1 cellular context compared by ENCODE assay signal in the genomic region with DNA sequence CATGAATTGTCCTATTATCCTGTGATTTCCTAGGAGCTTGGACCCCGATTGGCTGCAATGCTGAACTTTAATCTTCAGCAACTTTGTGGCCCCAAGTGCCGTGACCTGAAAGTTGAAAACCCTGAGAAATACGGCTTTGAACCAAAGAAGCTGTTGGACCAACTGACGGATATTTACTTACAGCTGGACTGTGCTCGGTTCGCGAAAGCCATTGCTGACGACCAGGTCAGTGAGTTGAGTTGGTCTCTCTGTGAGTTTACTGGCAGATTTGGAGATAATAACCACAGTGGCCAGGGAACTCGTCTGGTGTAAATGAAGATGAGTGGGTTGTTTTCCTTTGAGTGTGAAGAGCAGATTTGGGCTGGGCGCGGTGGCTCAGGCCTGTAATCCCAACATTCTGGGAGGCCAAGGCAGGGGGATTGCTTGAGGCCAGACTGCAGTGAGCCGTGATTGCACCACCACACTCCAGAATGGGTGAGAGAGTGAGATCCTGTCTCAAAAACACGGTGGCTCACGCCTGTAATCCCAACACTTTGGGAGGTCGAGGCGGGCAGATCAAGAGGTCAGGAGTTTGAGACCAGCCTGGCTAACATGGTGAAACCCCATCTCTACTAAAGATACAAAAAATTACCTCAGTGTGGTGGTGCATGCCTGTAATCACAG.
TF ChIP-seq lines count a peak whose summit lies in the region.

No MANE protein-coding gene starts in this region.

TF ChIP-seq in HepG2, 621 proteins besides CTCF, POLR2A, EP300 and RAD21 (continued from another document and continues in another):
- TF ChIP-seq, protein P1, sequence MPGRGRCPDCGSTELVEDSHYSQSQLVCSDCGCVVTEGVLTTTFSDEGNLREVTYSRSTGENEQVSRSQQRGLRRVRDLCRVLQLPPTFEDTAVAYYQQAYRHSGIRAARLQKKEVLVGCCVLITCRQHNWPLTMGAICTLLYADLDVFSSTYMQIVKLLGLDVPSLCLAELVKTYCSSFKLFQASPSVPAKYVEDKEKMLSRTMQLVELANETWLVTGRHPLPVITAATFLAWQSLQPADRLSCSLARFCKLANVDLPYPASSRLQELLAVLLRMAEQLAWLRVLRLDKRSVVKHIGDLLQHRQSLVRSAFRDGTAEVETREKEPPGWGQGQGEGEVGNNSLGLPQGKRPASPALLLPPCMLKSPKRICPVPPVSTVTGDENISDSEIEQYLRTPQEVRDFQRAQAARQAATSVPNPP (CRISPR knock-in tag; IDR thresholded peaks at IDR 0.05) = 0 out of 2 replicates have a peak, but pooled peaks have one; percentile 27
- no peak for TF ChIP-seq RBM22 (optimal IDR thresholded peaks at IDR 0.05; ENCODE audit: low read length)
- TF ChIP-seq NR2F6 (IDR thresholded peaks at IDR 0.05) = peak; percentile 90
- peak; percentile 91 for TF ChIP-seq NR2F6 (CRISPR knock-in tag; IDR thresholded peaks at IDR 0.05)
- no peak for TF ChIP-seq HDAC6 (IDR thresholded peaks at IDR 0.05; ENCODE audit: low read depth, low read length)
- TF ChIP-seq ZNF160 (CRISPR knock-in tag; IDR thresholded peaks at IDR 0.05) = peak; percentile 83
- TF ChIP-seq, protein P2, sequence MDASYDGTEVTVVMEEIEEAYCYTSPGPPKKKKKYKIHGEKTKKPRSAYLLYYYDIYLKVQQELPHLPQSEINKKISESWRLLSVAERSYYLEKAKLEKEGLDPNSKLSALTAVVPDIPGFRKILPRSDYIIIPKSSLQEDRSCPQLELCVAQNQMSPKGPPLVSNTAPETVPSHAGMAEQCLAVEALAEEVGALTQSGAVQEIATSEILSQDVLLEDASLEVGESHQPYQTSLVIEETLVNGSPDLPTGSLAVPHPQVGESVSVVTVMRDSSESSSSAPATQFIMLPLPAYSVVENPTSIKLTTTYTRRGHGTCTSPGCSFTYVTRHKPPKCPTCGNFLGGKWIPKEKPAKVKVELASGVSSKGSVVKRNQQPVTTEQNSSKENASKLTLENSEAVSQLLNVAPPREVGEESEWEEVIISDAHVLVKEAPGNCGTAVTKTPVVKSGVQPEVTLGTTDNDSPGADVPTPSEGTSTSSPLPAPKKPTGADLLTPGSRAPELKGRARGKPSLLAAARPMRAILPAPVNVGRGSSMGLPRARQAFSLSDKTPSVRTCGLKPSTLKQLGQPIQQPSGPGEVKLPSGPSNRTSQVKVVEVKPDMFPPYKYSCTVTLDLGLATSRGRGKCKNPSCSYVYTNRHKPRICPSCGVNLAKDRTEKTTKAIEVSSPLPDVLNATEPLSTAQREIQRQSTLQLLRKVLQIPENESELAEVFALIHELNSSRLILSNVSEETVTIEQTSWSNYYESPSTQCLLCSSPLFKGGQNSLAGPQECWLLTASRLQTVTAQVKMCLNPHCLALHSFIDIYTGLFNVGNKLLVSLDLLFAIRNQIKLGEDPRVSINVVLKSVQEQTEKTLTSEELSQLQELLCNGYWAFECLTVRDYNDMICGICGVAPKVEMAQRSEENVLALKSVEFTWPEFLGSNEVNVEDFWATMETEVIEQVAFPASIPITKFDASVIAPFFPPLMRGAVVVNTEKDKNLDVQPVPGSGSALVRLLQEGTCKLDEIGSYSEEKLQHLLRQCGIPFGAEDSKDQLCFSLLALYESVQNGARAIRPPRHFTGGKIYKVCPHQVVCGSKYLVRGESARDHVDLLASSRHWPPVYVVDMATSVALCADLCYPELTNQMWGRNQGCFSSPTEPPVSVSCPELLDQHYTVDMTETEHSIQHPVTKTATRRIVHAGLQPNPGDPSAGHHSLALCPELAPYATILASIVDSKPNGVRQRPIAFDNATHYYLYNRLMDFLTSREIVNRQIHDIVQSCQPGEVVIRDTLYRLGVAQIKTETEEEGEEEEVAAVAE (CRISPR knock-in tag; IDR thresholded peaks at IDR 0.05; ENCODE audit: borderline replicate concordance) = peak; percentile 79
- no peak for TF ChIP-seq ZNF549 (CRISPR knock-in tag; IDR thresholded peaks at IDR 0.05)
- TF ChIP-seq ZFAT (CRISPR knock-in tag; conservative IDR thresholded peaks at IDR 0.05) = no peak
- TF ChIP-seq TOE1 (CRISPR knock-in tag; IDR thresholded peaks at IDR 0.05) = no peak
- TF ChIP-seq, protein P3, sequence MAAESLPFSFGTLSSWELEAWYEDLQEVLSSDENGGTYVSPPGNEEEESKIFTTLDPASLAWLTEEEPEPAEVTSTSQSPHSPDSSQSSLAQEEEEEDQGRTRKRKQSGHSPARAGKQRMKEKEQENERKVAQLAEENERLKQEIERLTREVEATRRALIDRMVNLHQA (CRISPR knock-in tag; IDR thresholded peaks at IDR 0.05) = no peak
- TF ChIP-seq ARNT (IDR thresholded peaks at IDR 0.05) = no peak
- peak; percentile 31; the same call in 1 of the 2 replicates for TF ChIP-seq RBFOX2 (IDR thresholded peaks at IDR 0.05; ENCODE audit: low read depth, low read length)
- TF ChIP-seq ZMYM4 (CRISPR knock-in tag; IDR thresholded peaks at IDR 0.05) = peak; percentile 90
- TF ChIP-seq, protein P4, sequence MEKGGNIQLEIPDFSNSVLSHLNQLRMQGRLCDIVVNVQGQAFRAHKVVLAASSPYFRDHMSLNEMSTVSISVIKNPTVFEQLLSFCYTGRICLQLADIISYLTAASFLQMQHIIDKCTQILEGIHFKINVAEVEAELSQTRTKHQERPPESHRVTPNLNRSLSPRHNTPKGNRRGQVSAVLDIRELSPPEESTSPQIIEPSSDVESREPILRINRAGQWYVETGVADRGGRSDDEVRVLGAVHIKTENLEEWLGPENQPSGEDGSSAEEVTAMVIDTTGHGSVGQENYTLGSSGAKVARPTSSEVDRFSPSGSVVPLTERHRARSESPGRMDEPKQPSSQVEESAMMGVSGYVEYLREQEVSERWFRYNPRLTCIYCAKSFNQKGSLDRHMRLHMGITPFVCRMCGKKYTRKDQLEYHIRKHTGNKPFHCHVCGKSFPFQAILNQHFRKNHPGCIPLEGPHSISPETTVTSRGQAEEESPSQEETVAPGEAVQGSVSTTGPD (CRISPR knock-in tag; IDR thresholded peaks at IDR 0.05) = peak; percentile 85; the same call in 1 of the 2 replicates
- no peak for TF ChIP-seq ZBTB21 (CRISPR knock-in tag; IDR thresholded peaks at IDR 0.05)
- TF ChIP-seq ZKSCAN8 (CRISPR knock-in tag; IDR thresholded peaks at IDR 0.05; ENCODE audit: borderline replicate concordance) = no peak
- TF ChIP-seq, protein P5, sequence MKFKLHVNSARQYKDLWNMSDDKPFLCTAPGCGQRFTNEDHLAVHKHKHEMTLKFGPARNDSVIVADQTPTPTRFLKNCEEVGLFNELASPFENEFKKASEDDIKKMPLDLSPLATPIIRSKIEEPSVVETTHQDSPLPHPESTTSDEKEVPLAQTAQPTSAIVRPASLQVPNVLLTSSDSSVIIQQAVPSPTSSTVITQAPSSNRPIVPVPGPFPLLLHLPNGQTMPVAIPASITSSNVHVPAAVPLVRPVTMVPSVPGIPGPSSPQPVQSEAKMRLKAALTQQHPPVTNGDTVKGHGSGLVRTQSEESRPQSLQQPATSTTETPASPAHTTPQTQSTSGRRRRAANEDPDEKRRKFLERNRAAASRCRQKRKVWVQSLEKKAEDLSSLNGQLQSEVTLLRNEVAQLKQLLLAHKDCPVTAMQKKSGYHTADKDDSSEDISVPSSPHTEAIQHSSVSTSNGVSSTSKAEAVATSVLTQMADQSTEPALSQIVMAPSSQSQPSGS (CRISPR knock-in tag; IDR thresholded peaks at IDR 0.05) = peak; percentile 45; the same call in 1 of the 2 replicates
- no peak for TF ChIP-seq MLLT10 (CRISPR knock-in tag; IDR thresholded peaks at IDR 0.05)
- no peak; the same call in none of the 2 replicates for TF ChIP-seq THAP11 (CRISPR knock-in tag; IDR thresholded peaks at IDR 0.05)
- TF ChIP-seq ZNF430 (CRISPR knock-in tag; IDR thresholded peaks at IDR 0.05) = peak; percentile 85; the same call in 1 of the 2 replicates
- peak; percentile 39; the same call in 1 of the 2 replicates for TF ChIP-seq GATAD1 (CRISPR knock-in tag; IDR thresholded peaks at IDR 0.05)
- TF ChIP-seq, protein P6, sequence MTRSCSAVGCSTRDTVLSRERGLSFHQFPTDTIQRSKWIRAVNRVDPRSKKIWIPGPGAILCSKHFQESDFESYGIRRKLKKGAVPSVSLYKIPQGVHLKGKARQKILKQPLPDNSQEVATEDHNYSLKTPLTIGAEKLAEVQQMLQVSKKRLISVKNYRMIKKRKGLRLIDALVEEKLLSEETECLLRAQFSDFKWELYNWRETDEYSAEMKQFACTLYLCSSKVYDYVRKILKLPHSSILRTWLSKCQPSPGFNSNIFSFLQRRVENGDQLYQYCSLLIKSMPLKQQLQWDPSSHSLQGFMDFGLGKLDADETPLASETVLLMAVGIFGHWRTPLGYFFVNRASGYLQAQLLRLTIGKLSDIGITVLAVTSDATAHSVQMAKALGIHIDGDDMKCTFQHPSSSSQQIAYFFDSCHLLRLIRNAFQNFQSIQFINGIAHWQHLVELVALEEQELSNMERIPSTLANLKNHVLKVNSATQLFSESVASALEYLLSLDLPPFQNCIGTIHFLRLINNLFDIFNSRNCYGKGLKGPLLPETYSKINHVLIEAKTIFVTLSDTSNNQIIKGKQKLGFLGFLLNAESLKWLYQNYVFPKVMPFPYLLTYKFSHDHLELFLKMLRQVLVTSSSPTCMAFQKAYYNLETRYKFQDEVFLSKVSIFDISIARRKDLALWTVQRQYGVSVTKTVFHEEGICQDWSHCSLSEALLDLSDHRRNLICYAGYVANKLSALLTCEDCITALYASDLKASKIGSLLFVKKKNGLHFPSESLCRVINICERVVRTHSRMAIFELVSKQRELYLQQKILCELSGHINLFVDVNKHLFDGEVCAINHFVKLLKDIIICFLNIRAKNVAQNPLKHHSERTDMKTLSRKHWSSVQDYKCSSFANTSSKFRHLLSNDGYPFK (CRISPR knock-in tag; IDR thresholded peaks at IDR 0.05; ENCODE audit: borderline replicate concordance) = peak; percentile 43; the same call in 1 of the 2 replicates
- TF ChIP-seq, protein P7, sequence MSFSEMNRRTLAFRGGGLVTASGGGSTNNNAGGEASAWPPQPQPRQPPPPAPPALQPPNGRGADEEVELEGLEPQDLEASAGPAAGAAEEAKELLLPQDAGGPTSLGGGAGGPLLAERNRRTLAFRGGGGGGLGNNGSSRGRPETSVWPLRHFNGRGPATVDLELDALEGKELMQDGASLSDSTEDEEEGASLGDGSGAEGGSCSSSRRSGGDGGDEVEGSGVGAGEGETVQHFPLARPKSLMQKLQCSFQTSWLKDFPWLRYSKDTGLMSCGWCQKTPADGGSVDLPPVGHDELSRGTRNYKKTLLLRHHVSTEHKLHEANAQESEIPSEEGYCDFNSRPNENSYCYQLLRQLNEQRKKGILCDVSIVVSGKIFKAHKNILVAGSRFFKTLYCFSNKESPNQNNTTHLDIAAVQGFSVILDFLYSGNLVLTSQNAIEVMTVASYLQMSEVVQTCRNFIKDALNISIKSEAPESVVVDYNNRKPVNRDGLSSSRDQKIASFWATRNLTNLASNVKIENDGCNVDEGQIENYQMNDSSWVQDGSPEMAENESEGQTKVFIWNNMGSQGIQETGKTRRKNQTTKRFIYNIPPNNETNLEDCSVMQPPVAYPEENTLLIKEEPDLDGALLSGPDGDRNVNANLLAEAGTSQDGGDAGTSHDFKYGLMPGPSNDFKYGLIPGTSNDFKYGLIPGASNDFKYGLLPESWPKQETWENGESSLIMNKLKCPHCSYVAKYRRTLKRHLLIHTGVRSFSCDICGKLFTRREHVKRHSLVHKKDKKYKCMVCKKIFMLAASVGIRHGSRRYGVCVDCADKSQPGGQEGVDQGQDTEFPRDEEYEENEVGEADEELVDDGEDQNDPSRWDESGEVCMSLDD (CRISPR knock-in tag; IDR thresholded peaks at IDR 0.05; ENCODE audit: borderline replicate concordance) = peak; percentile 61; the same call in 1 of the 2 replicates
- TF ChIP-seq, protein P8, sequence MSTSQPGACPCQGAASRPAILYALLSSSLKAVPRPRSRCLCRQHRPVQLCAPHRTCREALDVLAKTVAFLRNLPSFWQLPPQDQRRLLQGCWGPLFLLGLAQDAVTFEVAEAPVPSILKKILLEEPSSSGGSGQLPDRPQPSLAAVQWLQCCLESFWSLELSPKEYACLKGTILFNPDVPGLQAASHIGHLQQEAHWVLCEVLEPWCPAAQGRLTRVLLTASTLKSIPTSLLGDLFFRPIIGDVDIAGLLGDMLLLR (CRISPR knock-in tag; IDR thresholded peaks at IDR 0.05) = 0 out of 2 replicates have a peak, but pooled peaks have one; percentile 39
- TF ChIP-seq, protein P9, sequence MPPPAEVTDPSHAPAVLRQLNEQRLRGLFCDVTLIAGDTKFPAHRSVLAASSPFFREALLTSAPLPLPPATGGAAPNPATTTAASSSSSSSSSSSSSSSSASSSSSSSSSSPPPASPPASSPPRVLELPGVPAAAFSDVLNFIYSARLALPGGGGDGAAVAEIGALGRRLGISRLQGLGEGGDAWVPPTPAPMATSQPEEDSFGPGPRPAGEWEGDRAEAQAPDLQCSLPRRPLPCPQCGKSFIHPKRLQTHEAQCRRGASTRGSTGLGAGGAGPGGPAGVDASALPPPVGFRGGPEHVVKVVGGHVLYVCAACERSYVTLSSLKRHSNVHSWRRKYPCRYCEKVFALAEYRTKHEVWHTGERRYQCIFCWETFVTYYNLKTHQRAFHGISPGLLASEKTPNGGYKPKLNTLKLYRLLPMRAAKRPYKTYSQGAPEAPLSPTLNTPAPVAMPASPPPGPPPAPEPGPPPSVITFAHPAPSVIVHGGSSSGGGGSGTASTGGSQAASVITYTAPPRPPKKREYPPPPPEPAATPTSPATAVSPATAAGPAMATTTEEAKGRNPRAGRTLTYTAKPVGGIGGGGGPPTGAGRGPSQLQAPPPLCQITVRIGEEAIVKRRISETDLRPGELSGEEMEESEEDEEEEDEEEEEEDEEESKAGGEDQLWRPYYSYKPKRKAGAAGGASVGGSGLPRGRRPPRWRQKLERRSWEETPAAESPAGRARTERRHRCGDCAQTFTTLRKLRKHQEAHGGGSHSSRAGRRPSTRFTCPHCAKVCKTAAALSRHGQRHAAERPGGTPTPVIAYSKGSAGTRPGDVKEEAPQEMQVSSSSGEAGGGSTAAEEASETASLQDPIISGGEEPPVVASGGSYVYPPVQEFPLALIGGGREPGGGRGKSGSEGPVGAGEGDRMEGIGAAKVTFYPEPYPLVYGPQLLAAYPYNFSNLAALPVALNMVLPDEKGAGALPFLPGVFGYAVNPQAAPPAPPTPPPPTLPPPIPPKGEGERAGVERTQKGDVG (CRISPR knock-in tag; IDR thresholded peaks at IDR 0.05; ENCODE audit: borderline replicate concordance) = peak; percentile 59; the same call in 1 of the 2 replicates
- no peak for TF ChIP-seq SMAD1 (CRISPR knock-in tag; IDR thresholded peaks at IDR 0.05; ENCODE audit: borderline replicate concordance, low read depth)
- 0 out of 2 replicates have a peak, but pooled peaks have one; percentile 26 for TF ChIP-seq ZNF670 (CRISPR knock-in tag; IDR thresholded peaks at IDR 0.05; ENCODE audit: borderline replicate concordance)
- TF ChIP-seq ZBTB38 (CRISPR knock-in tag; IDR thresholded peaks at IDR 0.05) = no peak
- no peak for TF ChIP-seq AHR (CRISPR knock-in tag; IDR thresholded peaks at IDR 0.05)
- TF ChIP-seq, protein P10, sequence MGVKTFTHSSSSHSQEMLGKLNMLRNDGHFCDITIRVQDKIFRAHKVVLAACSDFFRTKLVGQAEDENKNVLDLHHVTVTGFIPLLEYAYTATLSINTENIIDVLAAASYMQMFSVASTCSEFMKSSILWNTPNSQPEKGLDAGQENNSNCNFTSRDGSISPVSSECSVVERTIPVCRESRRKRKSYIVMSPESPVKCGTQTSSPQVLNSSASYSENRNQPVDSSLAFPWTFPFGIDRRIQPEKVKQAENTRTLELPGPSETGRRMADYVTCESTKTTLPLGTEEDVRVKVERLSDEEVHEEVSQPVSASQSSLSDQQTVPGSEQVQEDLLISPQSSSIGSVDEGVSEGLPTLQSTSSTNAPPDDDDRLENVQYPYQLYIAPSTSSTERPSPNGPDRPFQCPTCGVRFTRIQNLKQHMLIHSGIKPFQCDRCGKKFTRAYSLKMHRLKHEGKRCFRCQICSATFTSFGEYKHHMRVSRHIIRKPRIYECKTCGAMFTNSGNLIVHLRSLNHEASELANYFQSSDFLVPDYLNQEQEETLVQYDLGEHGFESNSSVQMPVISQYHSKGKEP (CRISPR knock-in tag; IDR thresholded peaks at IDR 0.05) = no peak
- peak; percentile 72 for TF ChIP-seq NR2C2 (CRISPR knock-in tag; IDR thresholded peaks at IDR 0.05; ENCODE audit: borderline replicate concordance)
- no peak for TF ChIP-seq ZNF83 (CRISPR knock-in tag; IDR thresholded peaks at IDR 0.05; ENCODE audit: borderline replicate concordance)
- no peak for TF ChIP-seq EEA1 (CRISPR knock-in tag; IDR thresholded peaks at IDR 0.05; ENCODE audit: borderline replicate concordance)
- no peak for TF ChIP-seq ZNF235 (CRISPR knock-in tag; IDR thresholded peaks at IDR 0.05; ENCODE audit: borderline replicate concordance)
